Comparison of ENCODE assay signal across 26 cellular contexts in genomic region chr1:119590377-119590776, GRCh38. TPM values are rescaled to one million over a fixed set of nuclear protein-coding genes. Genes with fewer than 3 reads are reported as not detected.
"Had no signal": no experiment of that assay in that cellular context is flagged by ENCODE, and none has a peak within 500 bp of the region (broad histone marks: within the 10 kb centered on the region; RNA-seq: fewer than 3 reads in every experiment).

No MANE protein-coding gene starts in this region.

- H3K27ac Mint-ChIP-seq: activated CD4-positive, alpha-beta memory T cell treated with anti-CD3 and anti-CD28 coated beads for 36 hours; activated CD4-positive, alpha-beta T cell treated with anti-CD3 and anti-CD28 coated beads, Interleukin-2, amount 10 ng/mL, durations not matched to agents 7 days and 5 days; activated naive CD4-positive, alpha-beta T cell treated with anti-CD3 and anti-CD28 coated beads, Interleukin-2, amount 50 U/mL, for 72 hours; activated naive CD8-positive, alpha-beta T cell treated with anti-CD3 and anti-CD28 coated beads, Interleukin-2, amount 50 U/mL, for 24 hours; brain; T-helper 17 cell had no signal

- DNase-seq: activated CD4-positive, alpha-beta memory T cell treated with anti-CD3 and anti-CD28 coated beads for 36 hours; activated CD4-positive, alpha-beta T cell treated with anti-CD3 and anti-CD28 coated beads, Interleukin-2, amount 10 ng/mL, durations not matched to agents 7 days and 5 days; activated CD4-positive, CD25-positive, alpha-beta regulatory T cell; activated CD8-positive, alpha-beta memory T cell treated with anti-CD3 and anti-CD28 coated beads for 24 hours; activated effector memory CD4-positive, alpha-beta T cell treated with anti-CD3 and anti-CD28 coated beads, Interleukin-2, amount 50 U/mL, for 16 hours; activated naive CD4-positive, alpha-beta T cell treated with Interleukin-2 at 50 U/mL for 16 hours; activated naive CD8-positive, alpha-beta T cell treated with anti-CD3 and anti-CD28 coated beads, Interleukin-2, amount 50 U/mL, for 24 hours; activated T-cell treated with anti-CD3 and anti-CD28 coated beads, Interleukin-2, amount 50 U/mL, for 4 hours; amniotic stem cell; cerebellar nuclear complex; NCI-H1048; NCI-H146; NCI-H187 treated with DMSO at 0.1 percent for 48 hours; NCI-H2081 treated with DMSO at 0.1 percent for 48 hours; NCI-H446; NCI-H524; SIG-M5; T-helper 17 cell; T-helper 9 cell had no signal

- H3K4me3 ChIP-seq: ascending aorta, cardiac muscle cell, SK-N-MC had no signal

- H3K4me1 ChIP-seq: ascending aorta had no signal

- H3K9me3 ChIP-seq: ascending aorta had no signal

- H3K4me3 Mint-ChIP-seq: activated CD4-positive, alpha-beta memory T cell treated with anti-CD3 and anti-CD28 coated beads for 36 hours; activated CD4-positive, alpha-beta T cell treated with anti-CD3 and anti-CD28 coated beads, Interleukin-2, amount 10 ng/mL, durations not matched to agents 7 days and 5 days; activated naive CD8-positive, alpha-beta T cell treated with anti-CD3 and anti-CD28 coated beads, Interleukin-2, amount 50 U/mL, for 24 hours; activated T-cell treated with anti-CD3 and anti-CD28 coated beads, Interleukin-2, amount 50 U/mL, for 4 hours; brain; T-helper 17 cell had no signal

- ATAC-seq: activated naive CD4-positive, alpha-beta T cell treated with anti-CD3 and anti-CD28 coated beads, Interleukin-2, amount 50 U/mL, for 72 hours; activated naive CD8-positive, alpha-beta T cell treated with anti-CD3 and anti-CD28 coated beads, Interleukin-2, amount 50 U/mL, for 24 hours; activated T-cell treated with anti-CD3 and anti-CD28 coated beads, Interleukin-2, amount 50 U/mL, for 4 hours; T-helper 17 cell had no signal

- H3K27ac ChIP-seq: ascending aorta, cardiac muscle cell, SK-N-MC, VCaP had no signal

- H3K36me3 ChIP-seq: ascending aorta, cardiac muscle cell had no signal

- H3K9me3 Mint-ChIP-seq: activated CD4-positive, alpha-beta memory T cell treated with anti-CD3 and anti-CD28 coated beads for 36 hours; activated CD4-positive, alpha-beta T cell treated with anti-CD3 and anti-CD28 coated beads, Interleukin-2, amount 10 ng/mL, durations not matched to agents 7 days and 5 days; activated naive CD4-positive, alpha-beta T cell treated with anti-CD3 and anti-CD28 coated beads, Interleukin-2, amount 50 U/mL, for 72 hours; activated naive CD8-positive, alpha-beta T cell treated with anti-CD3 and anti-CD28 coated beads, Interleukin-2, amount 50 U/mL, for 24 hours; activated T-cell treated with anti-CD3 and anti-CD28 coated beads, Interleukin-2, amount 50 U/mL, for 4 hours; brain had no signal

- H3K4me1 Mint-ChIP-seq: activated CD4-positive, alpha-beta T cell treated with anti-CD3 and anti-CD28 coated beads, Interleukin-2, amount 10 ng/mL, durations not matched to agents 7 days and 5 days; activated naive CD8-positive, alpha-beta T cell treated with anti-CD3 and anti-CD28 coated beads, Interleukin-2, amount 50 U/mL, for 24 hours; T-helper 17 cell had no signal

- H3K27me3 ChIP-seq: ascending aorta, cardiac muscle cell had no signal

- H3K36me3 Mint-ChIP-seq: activated CD4-positive, alpha-beta memory T cell treated with anti-CD3 and anti-CD28 coated beads for 36 hours; activated naive CD4-positive, alpha-beta T cell treated with anti-CD3 and anti-CD28 coated beads, Interleukin-2, amount 50 U/mL, for 72 hours; brain had no signal

RNA-seq across cellular contexts. Expression of gene ZNF697, which starts 57.7 kb away (rescaled TPM):
- total RNA-seq: OCI-LY7 had no signal
